Comparison of ENCODE assay signal across 7 cellular contexts in genomic region chr10:17229016-17229716, GRCh38.
DNase-seq lines count a peak whose midpoint lies in the region; ATAC-seq lines count a peak whose summit lies in the region.

No MANE protein-coding gene starts in this region.

- H3K4me1 ChIP-seq in iPS DF 6.9 (ENCODE audit: control insufficient read depth, insufficient read depth, low read length): peaks cover 5% of the 10 kb centered on the region; the same call in 1 of the 2 replicates

- peak; percentile 45 to 89 (median 73) for DNase-seq in T-helper 2 cell
- peak in 42 of 58 donors; percentile 12 to 77 (median 42) for DNase-seq in anterior cingulate cortex (lab: John Stamatoyannopoulos, UW)
- DNase-seq in iPS DF 6.9 (ENCODE audit: low read depth, low spot score): no peak

- no peaks in the 10 kb centered on the region for H3K9me3 ChIP-seq in iPS DF 6.9 (ENCODE audit: control insufficient read depth, insufficient read depth, low read length)

- no CpG with 5 or more reads among the region's 72 CpGs for WGBS in iPS DF 6.9 (ENCODE audit: insufficient coverage, insufficient read length)

- peaks cover 3% of the 10 kb centered on the region; the same call in 1 of the 2 replicates for H3K36me3 ChIP-seq in iPS DF 6.9 (ENCODE audit: control insufficient read depth, insufficient read depth, low read length)

- ATAC-seq in GM18498 (IDR thresholded peaks at IDR 0.05; ENCODE audit: unreplicated experiment) (peak; percentile 25), HG03108 (IDR thresholded peaks at IDR 0.05; ENCODE audit: unreplicated experiment) (peak; percentile 18), HG02623 (IDR thresholded peaks at IDR 0.05; ENCODE audit: unreplicated experiment) (no peak)

- H3K27ac ChIP-seq in iPS DF 6.9 (ENCODE audit: low read length) (no peak overlapping the region), skin epidermis (peak overlapping the region; percentile 87 to 100 (median 97))

- H3K4me3 ChIP-seq in iPS DF 6.9 (ENCODE audit: low read length) (peak overlapping the region; percentile 48; the same call in 1 of the 2 replicates), skin epidermis (peak overlapping the region; percentile 66 to 97 (median 74))

- peaks cover 2% of the 10 kb centered on the region; the same call in 1 of the 2 replicates for H3K27me3 ChIP-seq in iPS DF 6.9 (ENCODE audit: control insufficient read depth, insufficient read depth, low read length)
